In the genomic region with DNA sequence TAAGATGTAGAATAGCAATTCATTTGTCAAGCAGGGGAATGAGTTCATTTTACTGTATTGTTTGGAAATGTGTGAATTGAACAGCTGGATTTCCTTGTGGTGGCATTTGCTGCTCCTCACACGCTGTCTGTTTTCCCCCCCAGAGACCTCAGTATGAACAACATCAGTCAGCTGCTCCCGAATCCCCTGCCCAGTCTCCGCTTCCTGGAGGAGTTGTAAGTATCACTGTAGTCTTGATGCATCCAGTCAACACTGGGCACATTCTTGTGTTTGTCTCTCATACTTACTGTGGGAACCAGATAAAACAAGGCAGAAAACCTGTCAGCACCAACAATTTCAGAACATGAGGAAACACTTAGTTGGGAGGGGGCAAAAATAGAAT, we compare ENCODE assay signal across 14 cellular contexts.
A peak's percentile ranks its signal among the peaks of the same experiment; 100 is the strongest.
DNase-seq lines count a peak whose midpoint lies in the region; ATAC-seq and TF ChIP-seq lines count a peak whose summit lies in the region.
"Had no signal": no experiment of that assay in that cellular context is flagged by ENCODE, and none has a peak within 500 bp of the region (broad histone marks: within the 10 kb centered on the region; RNA-seq: fewer than 3 reads in every experiment).

No MANE protein-coding gene starts in this region.

- no peak overlapping the region for H3K4me3 Mint-ChIP-seq in activated T-cell treated with anti-CD3 and anti-CD28 coated beads, Interleukin-2, amount 50 U/mL, for 4 hours
- H3K4me3 Mint-ChIP-seq: T-helper 2 cell treated with Interferon-gamma antibody and Interleukin-4, amounts not matched to agents 5 μg/mL and 100 μg/mL, for 36 hours had no signal

- no peaks in the 10 kb centered on the region for H3K9me3 Mint-ChIP-seq in activated T-cell treated with anti-CD3 and anti-CD28 coated beads, Interleukin-2, amount 50 U/mL, for 4 hours
- H3K9me3 Mint-ChIP-seq: T-helper 2 cell treated with Interferon-gamma antibody and Interleukin-4, amounts not matched to agents 5 μg/mL and 100 μg/mL, for 36 hours had no signal

- POLR2A ChIA-PET in HEK293T (lab: Yijun Ruan, JAX), result no interaction called here

- H3K27me3 Mint-ChIP-seq in activated T-cell treated with anti-CD3 and anti-CD28 coated beads, Interleukin-2, amount 50 U/mL, for 4 hours (ENCODE audit: low read depth), result no peaks in the 10 kb centered on the region

- CTCF ChIA-PET in HEK293T (lab: Yijun Ruan, JAX), result no interaction called here

- no peaks in the 10 kb centered on the region for H3K36me3 Mint-ChIP-seq in activated T-cell treated with anti-CD3 and anti-CD28 coated beads, Interleukin-2, amount 50 U/mL, for 4 hours (ENCODE audit: insufficient read depth)

- H3K4me3 ChIP-seq in SJCRH30 (no peak overlapping the region), right cardiac atrium (ENCODE audit: low read length) (no peak overlapping the region)

- WGBS in right cardiac atrium, result 25% methylated on average over 3 of the region's 3 CpGs

- H3K9me3 ChIP-seq in SJCRH30 (replicated peaks) (no peaks in the 10 kb centered on the region), right cardiac atrium (ENCODE audit: control insufficient read depth, low read length) (no peaks in the 10 kb centered on the region)

- H3K36me3 ChIP-seq in SJCRH30, result no peaks in the 10 kb centered on the region

- intact Hi-C loops in right cardiac atrium (cut with DNase I), result no loop called here

- H3K27ac ChIP-seq in SJCRH30 (peak overlapping the region; percentile 77), right cardiac atrium (ENCODE audit: low read length) (no peak overlapping the region)
- H3K27ac ChIP-seq: parathyroid adenoma had no signal

- peak in 1 of 2 donors; percentile 19 for ATAC-seq in right cardiac atrium
- no peak for ATAC-seq in HG03565 (IDR thresholded peaks at IDR 0.05; ENCODE audit: unreplicated experiment)
- no peak for ATAC-seq in activated T-cell treated with anti-CD3 and anti-CD28 coated beads, Interleukin-2, amount 50 U/mL, for 4 hours
- ATAC-seq: activated CD4-positive, CD25-positive, alpha-beta regulatory T cell treated with anti-CD3 and anti-CD28 coated beads, Interleukin-2, amount 50 U/mL, for 24 hours had no signal

- peaks cover 21% of the 10 kb centered on the region for H3K4me1 ChIP-seq in SJCRH30
- H3K4me1 ChIP-seq in right cardiac atrium (ENCODE audit: control insufficient read depth, insufficient read depth, low read length), result no peaks in the 10 kb centered on the region

- DNase-seq in HEK293T (ENCODE audit: extremely low spot score) (peak; percentile 14), SJCRH30 (peak; percentile 75 to 87), right cardiac atrium (peak in 2 of 3 donors; percentile 21 to 48), retina (peak; percentile 17), NCI-H524 (lab: John Stamatoyannopoulos, UW) (no peak)
- DNase-seq in activated T-cell treated with anti-CD3 and anti-CD28 coated beads, Interleukin-2, amount 50 U/mL, for 4 hours, result no peak
- DNase-seq: activated effector memory CD4-positive, alpha-beta T cell treated with anti-CD3 and anti-CD28 coated beads, Interleukin-2, amount 50 U/mL, for 16 hours; C1 segment of cervical spinal cord; cortex of kidney; SIG-M5 had no signal

- peaks cover 11% of the 10 kb centered on the region for H3K4me1 Mint-ChIP-seq in activated T-cell treated with anti-CD3 and anti-CD28 coated beads, Interleukin-2, amount 50 U/mL, for 4 hours (ENCODE audit: low read depth)

- H3K27me3 ChIP-seq in SJCRH30 (no peaks in the 10 kb centered on the region), right cardiac atrium (ENCODE audit: control insufficient read depth, insufficient read depth) (no peaks in the 10 kb centered on the region)

TF ChIP-seq in HEK293T, 16 proteins besides CTCF, POLR2A, EP300 and RAD21:
- TF ChIP-seq ZNF384 (IDR thresholded peaks at IDR 0.05) (no peak), FOXM1 (IDR thresholded peaks at IDR 0.05; ENCODE audit: borderline replicate concordance) (no peak), ARNT (IDR thresholded peaks at IDR 0.05) (no peak), LEF1 (IDR thresholded peaks at IDR 0.05; ENCODE audit: borderline replicate concordance) (no peak), SUZ12 (IDR thresholded peaks at IDR 0.05) (no peak), L3MBTL2 (conservative IDR thresholded peaks at IDR 0.05) (no peak), FOXA1 (IDR thresholded peaks at IDR 0.05) (no peak), BHLHE40 (IDR thresholded peaks at IDR 0.05; ENCODE audit: borderline replicate concordance) (no peak), SP1 (IDR thresholded peaks at IDR 0.05) (no peak), HDGF (IDR thresholded peaks at IDR 0.05; ENCODE audit: borderline replicate concordance) (no peak), ELF4 (IDR thresholded peaks at IDR 0.05) (no peak), TARDBP (IDR thresholded peaks at IDR 0.05) (no peak), CTBP1 (IDR thresholded peaks at IDR 0.05; ENCODE audit: borderline replicate concordance) (no peak), NFRKB (IDR thresholded peaks at IDR 0.05) (no peak), FOXK2 (IDR thresholded peaks at IDR 0.05) (no peak)
- TF ChIP-seq, protein P1, sequence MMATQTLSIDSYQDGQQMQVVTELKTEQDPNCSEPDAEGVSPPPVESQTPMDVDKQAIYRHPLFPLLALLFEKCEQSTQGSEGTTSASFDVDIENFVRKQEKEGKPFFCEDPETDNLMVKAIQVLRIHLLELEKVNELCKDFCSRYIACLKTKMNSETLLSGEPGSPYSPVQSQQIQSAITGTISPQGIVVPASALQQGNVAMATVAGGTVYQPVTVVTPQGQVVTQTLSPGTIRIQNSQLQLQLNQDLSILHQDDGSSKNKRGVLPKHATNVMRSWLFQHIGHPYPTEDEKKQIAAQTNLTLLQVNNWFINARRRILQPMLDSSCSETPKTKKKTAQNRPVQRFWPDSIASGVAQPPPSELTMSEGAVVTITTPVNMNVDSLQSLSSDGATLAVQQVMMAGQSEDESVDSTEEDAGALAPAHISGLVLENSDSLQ (IDR thresholded peaks at IDR 0.05), result no peak

Comparison
In these comparisons a context has a peak if more than half of its experiments do, and no peak if none do; other contexts are left out.
1. DNase-seq: peak in HEK293T (single experiment), SJCRH30 (2 of 2), right cardiac atrium (2 of 3) and retina (single experiment); none in activated T-cell treated with anti-CD3 and anti-CD28 coated beads, Interleukin-2, amount 50 U/mL, for 4 hours (single experiment) and NCI-H524 (0 of 2).